In genomic region chr2:111201214-111201613, GRCh38 we compare ENCODE assay signal across 12 cellular contexts.
DNase-seq lines count a peak whose midpoint lies in the region; ATAC-seq and TF ChIP-seq lines count a peak whose summit lies in the region.
"Had no signal": no experiment of that assay in that cellular context is flagged by ENCODE, and none has a peak within 500 bp of the region (broad histone marks: within the 10 kb centered on the region; RNA-seq: fewer than 3 reads in every experiment).

No MANE protein-coding gene starts in this region.

- no peak for TF ChIP-seq CTCF in esophagus muscularis mucosa (IDR thresholded peaks at IDR 0.05)

- POLR2A ChIA-PET in activated CD4-positive, alpha-beta T cell treated with anti-CD3 and anti-CD28 coated beads for 36 hours (lab: Charles Lee) = no interaction called here

- H3K9me3 Mint-ChIP-seq in activated CD4-positive, alpha-beta T cell treated with anti-CD3 and anti-CD28 coated beads for 36 hours (ENCODE audit: low read depth) = no peaks in the 10 kb centered on the region
- H3K9me3 Mint-ChIP-seq: CD4-positive, CD25-positive, alpha-beta regulatory T cell had no signal

- no peaks in the 10 kb centered on the region for H3K9me3 ChIP-seq in esophagus muscularis mucosa

- DNase-seq in esophagus muscularis mucosa (ENCODE audit: extremely low spot score) = peak; percentile 90
- no peak for DNase-seq in GM19238 (ENCODE audit: insufficient read length, low spot score)
- no peak for DNase-seq in activated CD4-positive, alpha-beta T cell treated with anti-CD3 and anti-CD28 coated beads for 36 hours
- DNase-seq in superior temporal gyrus (ENCODE audit: extremely low spot score) = no peak
- DNase-seq in effector CD8-positive, alpha-beta T cell (lab: John Stamatoyannopoulos, UW) = no peak
- DNase-seq: activated CD4-positive, alpha-beta T cell treated with anti-CD3 and anti-CD28 coated beads, Interleukin-2, amount 50 U/mL, for 48 hours; amygdala; CD4-positive, CD25-positive, alpha-beta regulatory T cell; SW 1271 had no signal

- ATAC-seq in GM18861 (IDR thresholded peaks at IDR 0.05; ENCODE audit: unreplicated experiment) (peak; percentile 65), GM21423 (IDR thresholded peaks at IDR 0.05; ENCODE audit: unreplicated experiment) (peak; percentile 76), HG03095 (IDR thresholded peaks at IDR 0.05; ENCODE audit: unreplicated experiment) (peak; percentile 82)
- ATAC-seq in activated CD4-positive, alpha-beta T cell treated with anti-CD3 and anti-CD28 coated beads for 36 hours = no peak

- H3K36me3 ChIP-seq in esophagus muscularis mucosa = no peaks in the 10 kb centered on the region

- no peaks in the 10 kb centered on the region for H3K27me3 ChIP-seq in esophagus muscularis mucosa

- no peak overlapping the region for H3K4me3 ChIP-seq in esophagus muscularis mucosa

- TF ChIP-seq POLR2A in esophagus muscularis mucosa (IDR thresholded peaks at IDR 0.05; ENCODE audit: low read depth) = no peak

- no peak for TF ChIP-seq EP300 in esophagus muscularis mucosa (IDR thresholded peaks at IDR 0.05)

- intact Hi-C loops in esophagus muscularis mucosa (cut with DNase I) = no loop called here
- intact Hi-C loops in activated CD4-positive, alpha-beta T cell treated with anti-CD3 and anti-CD28 coated beads for 36 hours (cut with DNase I, micrococcal nuclease) = no loop called here

- H3K27ac Mint-ChIP-seq in activated CD4-positive, alpha-beta T cell treated with anti-CD3 and anti-CD28 coated beads for 36 hours = no peak overlapping the region

- peaks cover 1% of the 10 kb centered on the region for H3K27me3 Mint-ChIP-seq in activated CD4-positive, alpha-beta T cell treated with anti-CD3 and anti-CD28 coated beads for 36 hours

- CTCF ChIA-PET in activated CD4-positive, alpha-beta T cell treated with anti-CD3 and anti-CD28 coated beads for 36 hours (lab: Charles Lee) = no interaction called here

- H3K4me3 Mint-ChIP-seq in activated CD4-positive, alpha-beta T cell treated with anti-CD3 and anti-CD28 coated beads for 36 hours = no peak overlapping the region
- H3K4me3 Mint-ChIP-seq: CD4-positive, CD25-positive, alpha-beta regulatory T cell had no signal

- WGBS in esophagus muscularis mucosa = 96% methylated on average over 4 of the region's 4 CpGs

- H3K4me1 ChIP-seq in esophagus muscularis mucosa = no peaks in the 10 kb centered on the region

- H3K36me3 Mint-ChIP-seq in activated CD4-positive, alpha-beta T cell treated with anti-CD3 and anti-CD28 coated beads for 36 hours (ENCODE audit: low read depth) = no peaks in the 10 kb centered on the region
- H3K36me3 Mint-ChIP-seq: CD4-positive, CD25-positive, alpha-beta regulatory T cell had no signal

- no peak overlapping the region for H3K27ac ChIP-seq in esophagus muscularis mucosa (replicated peaks in 1 of 4)

- H3K4me1 Mint-ChIP-seq in activated CD4-positive, alpha-beta T cell treated with anti-CD3 and anti-CD28 coated beads for 36 hours = no peaks in the 10 kb centered on the region
- H3K4me1 Mint-ChIP-seq: CD4-positive, CD25-positive, alpha-beta regulatory T cell had no signal
